24 cellular contexts compared by ENCODE assay signal in the genomic region with DNA sequence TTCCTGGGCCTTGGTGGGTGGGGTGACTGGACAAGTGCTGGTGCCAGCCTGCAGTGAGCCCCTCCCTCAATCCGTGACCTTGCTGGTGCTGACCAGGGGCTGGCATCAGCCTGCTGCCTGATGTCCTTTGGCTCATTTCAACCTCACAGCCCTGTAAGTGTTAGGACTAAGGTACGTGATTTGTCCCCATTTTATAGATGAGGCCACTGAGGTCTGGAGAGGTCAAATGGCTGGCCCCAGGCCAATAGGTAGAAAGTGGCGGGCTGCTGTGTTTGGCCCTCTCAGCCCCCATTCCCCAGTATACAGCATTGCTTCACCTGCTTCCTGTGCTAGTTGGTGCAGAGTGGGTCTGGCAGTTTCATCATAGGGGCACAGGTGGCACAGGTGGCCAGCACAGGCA. TPM values are rescaled to one million over a fixed set of nuclear protein-coding genes. Genes with fewer than 3 reads are reported as not detected.
"Had no signal": no experiment of that assay in that cellular context is flagged by ENCODE, and none has a peak within 500 bp of the region (broad histone marks: within the 10 kb centered on the region; RNA-seq: fewer than 3 reads in every experiment).

No MANE protein-coding gene starts in this region.

- H3K36me3 ChIP-seq: SJSA1 had no signal

- H3K27me3 ChIP-seq: SJSA1 had no signal

- H3K27ac ChIP-seq: HL-60, KMS-11, SJSA1, SK-N-MC had no signal

- H3K9me3 ChIP-seq: SJSA1 had no signal

- DNase-seq: Kasumi-1, MM.1S, NCI-H1092, NCI-H1436, NCI-H187, NCI-H2029, NCI-H2081 treated with DMSO at 0.1 percent for 48 hours, NCI-H2171, NCI-H226, NCI-H446, NCI-H510A, NCI-H524 treated with DMSO at 0.1 percent for 48 hours, NCI-H69, NCI-H774, RPMI8226, SIG-M5 had no signal

- FAIRE-seq: HTR-8/SVneo, RCC 7860 had no signal

- H3K4me2 ChIP-seq: KMS-11 had no signal

- H3K9ac ChIP-seq: KMS-11 had no signal

- H3K4me3 ChIP-seq: SJSA1, SK-N-MC had no signal

RNA-seq across cellular contexts. Expression of a gene that starts 20.1 kb away (rescaled TPM):
- total RNA-seq: M059J, Right ventricle myocardium superior had no signal
